15 cellular contexts compared by ENCODE assay signal in the genomic region with DNA sequence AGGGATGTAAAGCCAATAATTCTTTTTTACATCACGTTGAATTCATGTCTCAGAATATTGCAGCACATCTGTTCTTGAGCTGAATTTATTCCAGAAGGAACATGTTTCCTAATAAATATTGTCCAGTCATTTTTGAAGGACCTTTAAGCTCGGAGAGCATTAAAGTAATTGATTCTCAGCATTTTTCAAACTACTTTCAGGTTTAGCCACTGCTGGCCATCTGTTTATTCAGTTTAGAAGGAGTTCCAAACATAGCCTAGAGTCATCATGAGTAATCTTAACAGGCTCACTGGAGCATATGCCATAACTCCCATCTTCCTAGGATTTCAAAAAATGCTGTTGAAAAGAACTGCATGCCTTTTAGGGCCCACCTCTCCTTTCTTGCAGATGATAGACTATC. TPM values are rescaled to one million over a fixed set of nuclear protein-coding genes. Genes with fewer than 3 reads are reported as not detected.
DNase-seq lines count a peak whose midpoint lies in the region; ATAC-seq, FAIRE-seq and TF ChIP-seq lines count a peak whose summit lies in the region.
"Had no signal": no experiment of that assay in that cellular context is flagged by ENCODE, and none has a peak within 500 bp of the region (broad histone marks: within the 10 kb centered on the region; RNA-seq: fewer than 3 reads in every experiment).

No MANE protein-coding gene starts in this region.

- H3K9me3 Mint-ChIP-seq in activated T-cell treated with anti-CD3 and anti-CD28 coated beads, Interleukin-2, amount 50 U/mL, for 4 hours: no peaks in the 10 kb centered on the region
- H3K9me3 Mint-ChIP-seq: activated naive CD8-positive, alpha-beta T cell treated with anti-CD3 and anti-CD28 coated beads for 36 hours; mesothelial cell of epicardium had no signal

- H3K27ac Mint-ChIP-seq in T-helper 17 cell: no peak overlapping the region
- H3K27ac Mint-ChIP-seq: activated naive CD8-positive, alpha-beta T cell treated with anti-CD3 and anti-CD28 coated beads for 36 hours; mesothelial cell of epicardium had no signal

- FAIRE-seq in frontal cortex (lab: Jason Lieb, UNC): no peak
- FAIRE-seq: colon had no signal

- no peak for TF ChIP-seq CTCF in AG10803 (conservative IDR thresholded peaks at IDR 0.05; ENCODE audit: low read length)

- DNase-seq in AG10803 (ENCODE audit: low read depth): peak; percentile 81
- peak; percentile 26 to 89 for DNase-seq in NCI-H524 (lab: John Stamatoyannopoulos, UW)
- DNase-seq in epidermal melanocyte (ENCODE audit: insufficient read length, low spot score): peak; percentile 33
- peak; percentile 47 for DNase-seq in iris pigment epithelial cell (ENCODE audit: low read depth)
- DNase-seq in activated T-cell treated with anti-CD3 and anti-CD28 coated beads, Interleukin-2, amount 50 U/mL, for 4 hours: no peak
- DNase-seq in frontal cortex (ENCODE audit: low spot score in 2 of 2): no peak
- DNase-seq in T-helper 17 cell: no peak
- DNase-seq: activated CD8-positive, alpha-beta memory T cell treated with anti-CD3 and anti-CD28 coated beads, Interleukin-2, amount 50 U/mL, for 48 hours; activated naive CD8-positive, alpha-beta T cell treated with anti-CD3 and anti-CD28 coated beads for 36 hours; ovary; testis had no signal

- H3K4me3 ChIP-seq in AG10803 (ENCODE audit: low read length): no peak overlapping the region
- H3K4me3 ChIP-seq: ovary, testis had no signal

- H3K4me1 Mint-ChIP-seq in activated T-cell treated with anti-CD3 and anti-CD28 coated beads, Interleukin-2, amount 50 U/mL, for 4 hours (ENCODE audit: low read depth): no peaks in the 10 kb centered on the region
- peaks cover 3% of the 10 kb centered on the region for H3K4me1 Mint-ChIP-seq in T-helper 17 cell
- H3K4me1 Mint-ChIP-seq: activated naive CD8-positive, alpha-beta T cell treated with anti-CD3 and anti-CD28 coated beads for 36 hours had no signal

- peaks cover 13% of the 10 kb centered on the region for H3K27me3 Mint-ChIP-seq in activated T-cell treated with anti-CD3 and anti-CD28 coated beads, Interleukin-2, amount 50 U/mL, for 4 hours (ENCODE audit: low read depth)
- peaks cover 39% of the 10 kb centered on the region for H3K27me3 Mint-ChIP-seq in T-helper 17 cell
- H3K27me3 Mint-ChIP-seq: activated naive CD8-positive, alpha-beta T cell treated with anti-CD3 and anti-CD28 coated beads for 36 hours had no signal

- no peaks in the 10 kb centered on the region for H3K36me3 Mint-ChIP-seq in activated T-cell treated with anti-CD3 and anti-CD28 coated beads, Interleukin-2, amount 50 U/mL, for 4 hours (ENCODE audit: insufficient read depth)
- peaks cover 2% of the 10 kb centered on the region for H3K36me3 Mint-ChIP-seq in T-helper 17 cell (ENCODE audit: low read depth)
- H3K36me3 Mint-ChIP-seq: activated naive CD8-positive, alpha-beta T cell treated with anti-CD3 and anti-CD28 coated beads for 36 hours; mesothelial cell of epicardium had no signal

- H3K9me3 ChIP-seq in T-helper 17 cell (ENCODE audit: control insufficient read depth, low read length, poor library complexity, severe bottlenecking): no peaks in the 10 kb centered on the region
- H3K9me3 ChIP-seq: ovary, testis had no signal

- ATAC-seq in activated T-cell treated with anti-CD3 and anti-CD28 coated beads, Interleukin-2, amount 50 U/mL, for 4 hours: no peak
- ATAC-seq in HG02938 (IDR thresholded peaks at IDR 0.05; ENCODE audit: unreplicated experiment) (no peak), T-helper 17 cell (no peak)
- ATAC-seq: activated CD4-positive, CD25-positive, alpha-beta regulatory T cell treated with anti-CD3 and anti-CD28 coated beads, Interleukin-2, amount 50 U/mL, for 24 hours had no signal

- H3K4me3 Mint-ChIP-seq in activated T-cell treated with anti-CD3 and anti-CD28 coated beads, Interleukin-2, amount 50 U/mL, for 4 hours: no peak overlapping the region
- H3K4me3 Mint-ChIP-seq in T-helper 17 cell: no peak overlapping the region
- H3K4me3 Mint-ChIP-seq: activated naive CD8-positive, alpha-beta T cell treated with anti-CD3 and anti-CD28 coated beads for 36 hours; mesothelial cell of epicardium had no signal

RNA-seq across cellular contexts. Expression of gene USP44, which starts 50.4 kb away (rescaled TPM):
- total RNA-seq in activated T-cell treated with anti-CD3 and anti-CD28 coated beads, Interleukin-2, amount 50 U/mL, for 4 hours: 1 to 10 TPM; 2.1 to 4.9 (median 2.2) TPM
- 3.7 TPM for total RNA-seq in frontal cortex
- total RNA-seq in T-helper 17 cell: 1 to 10 TPM; 1.6 to 2.2 TPM

Comparison
In these comparisons a context has a peak if more than half of its experiments do, and no peak if none do; other contexts are left out.
1. DNase-seq: peak in AG10803 (single experiment), NCI-H524 (2 of 2), epidermal melanocyte (single experiment) and iris pigment epithelial cell (single experiment); none in activated T-cell treated with anti-CD3 and anti-CD28 coated beads, Interleukin-2, amount 50 U/mL, for 4 hours (single experiment), frontal cortex (0 of 2) and T-helper 17 cell (0 of 3).